ENCODE assay signal across 8 cellular contexts in genomic region chr14:34981743-34982420, GRCh38. TPM values are rescaled to one million over a fixed set of nuclear protein-coding genes. Genes with fewer than 3 reads are reported as not detected.
DNase-seq lines count a peak whose midpoint lies in the region; ATAC-seq, FAIRE-seq and TF ChIP-seq lines count a peak whose summit lies in the region.

No MANE protein-coding gene starts in this region.

- no peaks in the 10 kb centered on the region for H3K27me3 Mint-ChIP-seq in HFFc6 (ENCODE audit: insufficient read depth)

- TF ChIP-seq CTCF in HFFc6 (IDR thresholded peaks at IDR 0.05) (peak; percentile 63; the same call in 1 of the 2 replicates), heart right ventricle (IDR thresholded peaks at IDR 0.05) (peak in 3 of 9 donors; percentile 17 to 33 (median 21)), gastrocnemius medialis (IDR thresholded peaks at IDR 0.05 in 4 of 5, conservative IDR thresholded peaks at IDR 0.05 in 1 of 5) (peak in 3 of 5 experiments; percentile 21 to 38 (median 34))

- no peaks in the 10 kb centered on the region for H3K9me3 Mint-ChIP-seq in HFFc6

- in situ Hi-C loops in gastrocnemius medialis (cut with MboI; ENCODE audit: low sequenced_read_pairs in 4 of 4): loop anchor here in 1 of 4 donors (10.0 kb wide), 1 partner anchor 143 kb away; the partner anchor contains the start of genes PPP2R3C and PRORP

- peaks cover 33% of the 10 kb centered on the region for H3K4me1 Mint-ChIP-seq in HFFc6 (ENCODE audit: low read depth)

- H3K4me3 Mint-ChIP-seq in HFFc6: no peak overlapping the region

- no peaks in the 10 kb centered on the region for H3K27me3 ChIP-seq in heart right ventricle
- no peaks in the 10 kb centered on the region for H3K27me3 ChIP-seq in gastrocnemius medialis

- FAIRE-seq in GM12891 (lab: Jason Lieb, UNC): peak; percentile 38

- no peaks in the 10 kb centered on the region for H3K9me3 ChIP-seq in heart right ventricle
- H3K9me3 ChIP-seq in gastrocnemius medialis: no peaks in the 10 kb centered on the region

- DNase-seq in GM12891 (ENCODE audit: insufficient read length, low spot score): no peak
- DNase-seq in HFFc6: peak; percentile 32
- peak; percentile 17 for DNase-seq in NCI-H774 (lab: John Stamatoyannopoulos, UW)
- DNase-seq in activated T-helper 9 cell treated with anti-CD3 and anti-CD28 coated beads, Interleukin-2, amount 50 U/mL, for 16 hours (ENCODE audit: low read depth): peak; percentile 7
- peak in 1 of 2 donors; percentile 14 for DNase-seq in heart right ventricle
- peak in 1 of 2 donors; percentile 21 for DNase-seq in gastrocnemius medialis
- DNase-seq in HCEC 1CT: no peak
- no peak for DNase-seq in NCI-H2029 (lab: John Stamatoyannopoulos, UW)

- H3K36me3 Mint-ChIP-seq in HFFc6 (ENCODE audit: low read depth): peaks cover 14% of the 10 kb centered on the region

- H3K4me1 ChIP-seq in heart right ventricle (peaks cover 0 to 50% (median 38%) of the 10 kb centered on the region in 9 donors), gastrocnemius medialis (peaks cover 28 to 36% of the 10 kb centered on the region in 2 donors)

- 1% methylated on average over 17 of the region's 17 CpGs for WGBS in heart right ventricle, 2 donors

- H3K4me3 ChIP-seq in heart right ventricle (peak overlapping the region; percentile 49 to 94 (median 79)), gastrocnemius medialis (peak overlapping the region; percentile 79 to 90 (median 80))

- no peak overlapping the region for H3K27ac Mint-ChIP-seq in HFFc6

- peaks cover 0 to 7% (median 0%) of the 10 kb centered on the region in 9 donors for H3K36me3 ChIP-seq in heart right ventricle
- no peaks in the 10 kb centered on the region for H3K36me3 ChIP-seq in gastrocnemius medialis

- no peak; the same call in 1 of the 2 replicates for TF ChIP-seq POLR2A in GM12891 (IDR thresholded peaks at IDR 0.05; ENCODE audit: low read depth, low read length)
- TF ChIP-seq POLR2A in gastrocnemius medialis (IDR thresholded peaks at IDR 0.05): no peak

- ATAC-seq in heart right ventricle: peak in 7 of 8 donors; percentile 2 to 65 (median 5)
- peak; percentile 3 to 46 for ATAC-seq in gastrocnemius medialis

- H3K27ac ChIP-seq in heart right ventricle (peak overlapping the region; percentile 82 to 99 (median 96)), gastrocnemius medialis (peak overlapping the region; percentile 83 to 95 (median 93))

- intact Hi-C loops in heart right ventricle (cut with DNase I): loop anchor here in 7 of 10 donors (1.0 to 10.0 kb wide), 9 partner anchors 65 to 357 kb away; partner anchors contain the start of genes BAZ1A (in 3 of the 7), FAM177A1 (in 3 of the 7), PPP2R3C (in 2 of the 7) and PRORP (in 2 of the 7)
- intact Hi-C loops in gastrocnemius medialis (cut with DNase I; ENCODE audit: low total_unique reads): loop anchor here (1.0 to 10.0 kb wide), 7 partner anchors 64 to 823 kb away; partner anchors contain the start of genes BAZ1A, FAM177A1, NFKBIA and PRORP

TF ChIP-seq in GM12891, 5 proteins besides CTCF, POLR2A, EP300 and RAD21:
- TF ChIP-seq PAX5 (IDR thresholded peaks at IDR 0.05; ENCODE audit: insufficient read depth, low read length, severe bottlenecking) (no peak), TAF1 (IDR thresholded peaks at IDR 0.05; ENCODE audit: low read depth, low read length) (0 out of 2 replicates have a peak, but pooled peaks have one; percentile 11)

RNA-seq across cellular contexts. Expression of gene SRP54, which starts 0.9 kb away (rescaled TPM):
- polyA plus RNA-seq in GM12891 (2012; ENCODE audit: low read depth, missing spikeins): 56.9 TPM
- total RNA-seq in HFFc6 (2021; fragmentation: NEBNext Ultra II Directional; extraction: Animal tissue kit (Norgen Biotek cat#: 25700)): 10 to 100 TPM; 68.6 to 83.0 (median 75.1) TPM
- total RNA-seq in heart right ventricle (10 to 100 TPM; 29.2 to 38.2 (median 34.6) TPM), gastrocnemius medialis (10 to 100 TPM; 33.7 to 40.0 (median 34.6) TPM)
- 10 to 100 TPM; 14.9 to 39.9 TPM for polyA plus RNA-seq in heart right ventricle

Comparison
In these comparisons a context has a peak if more than half of its experiments do, and no peak if none do; other contexts are left out.
1. DNase-seq: peak in HFFc6 (single experiment), NCI-H774 (single experiment) and activated T-helper 9 cell treated with anti-CD3 and anti-CD28 coated beads, Interleukin-2, amount 50 U/mL, for 16 hours (single experiment); none in GM12891 (single experiment), HCEC 1CT (single experiment) and NCI-H2029 (single experiment).